ENCODE assay signal across 15 cellular contexts in genomic region chr4:56990109-56990508, GRCh38. TPM values are rescaled to one million over a fixed set of nuclear protein-coding genes. Genes with fewer than 3 reads are reported as not detected.
DNase-seq lines count a peak whose midpoint lies in the region; ATAC-seq, FAIRE-seq and TF ChIP-seq lines count a peak whose summit lies in the region.
"Had no signal": no experiment of that assay in that cellular context is flagged by ENCODE, and none has a peak within 500 bp of the region (broad histone marks: within the 10 kb centered on the region; RNA-seq: fewer than 3 reads in every experiment).

No MANE protein-coding gene starts in this region.

- no peak overlapping the region for H3K4me2 ChIP-seq in K562 (ENCODE audit: insufficient read depth, low read length)
- H3K4me2 ChIP-seq in keratinocyte (ENCODE audit: control insufficient read depth, extremely low read depth, insufficient read depth, low read depth, low read length): no peak overlapping the region
- H3K4me2 ChIP-seq: neural progenitor cell had no signal

- POLR2A ChIA-PET in K562 (lab: Yijun Ruan, JAX): interaction anchor here (5.9 kb wide), 1 partner anchor 11 kb away, joined by 61 read pairs; the partner anchor contains the start of genes NOA1 and POLR2B

- intact Hi-C loops in K562 (cut with micrococcal nuclease): no loop called here

- TF ChIP-seq CTCF in K562 (IDR thresholded peaks at IDR 0.05 in 2 of 3, conservative IDR thresholded peaks at IDR 0.05 in 1 of 3; ENCODE audit: insufficient read depth in 2 of 3, low read depth in 1 of 3, low read length in 3 of 3) (no peak), keratinocyte (optimal IDR thresholded peaks at IDR 0.05 in 1 of 3, IDR thresholded peaks at IDR 0.05 in 1 of 3, conservative IDR thresholded peaks at IDR 0.05 in 1 of 3; ENCODE audit: extremely low read depth in 1 of 3, insufficient read depth in 2 of 3, low read length in 3 of 3) (no peak)

- in situ Hi-C loops in K562 (cut with MboI): no loop called here

- H3K4me3 ChIP-seq in HUES6 (ENCODE audit: low read depth, low read length) (no peak overlapping the region), K562 (no peak overlapping the region), keratinocyte (ENCODE audit: control insufficient read depth in 2 of 3, extremely low read depth in 1 of 3, insufficient read depth in 2 of 3, low read depth in 1 of 3, low read length in 3 of 3) (no peak overlapping the region)
- H3K4me3 ChIP-seq: esophagus muscularis mucosa, lower lobe of right lung, neural progenitor cell, right atrium auricular region, upper lobe of left lung had no signal

- peak; percentile 53 for DNase-seq in EL
- peak in 1 of 4 experiments; percentile 21 for DNase-seq in K562 (ENCODE audit: extremely low read depth in 1 of 4, low spot score in 3 of 4)
- no peak for DNase-seq in keratinocyte (ENCODE audit: low read depth, low spot score)
- DNase-seq in DMS153 (lab: John Stamatoyannopoulos, UW): no peak
- DNase-seq: CD4-positive, alpha-beta T cell; lower lobe of right lung; stimulated activated CD4-positive, alpha-beta T cell treated with anti-CD3 and anti-CD28 coated beads, Interleukin-2, amount 100 ng/mL, for 48 hours; upper lobe of left lung; WERI-Rb-1 had no signal

- no TSS peak for BruUV-seq in K562 (replicated peaks; lab: Mats Ljungman, UMichigan)

- H3K27ac ChIP-seq in HUES6 (ENCODE audit: low read depth, low read length) (0 out of 2 replicates have a peak overlapping the region, but pooled peaks have one; percentile 47), K562 (ENCODE audit: extremely low read depth, low read depth, low read length) (peak overlapping the region; percentile 23; the same call in 1 of the 3 replicates), keratinocyte (ENCODE audit: control insufficient read depth, insufficient read depth, low read length) (peak overlapping the region; percentile 19)
- H3K27ac ChIP-seq: esophagus muscularis mucosa, lower lobe of right lung, neural progenitor cell, right atrium auricular region, upper lobe of left lung, WERI-Rb-1 had no signal

- no peak overlapping the region for H2AFZ ChIP-seq in K562 (ENCODE audit: low read depth, low read length)
- no peak overlapping the region for H2AFZ ChIP-seq in keratinocyte (ENCODE audit: control insufficient read depth, low read length)
- H2AFZ ChIP-seq: neural progenitor cell had no signal

- H3K4me1 ChIP-seq in HUES6 (ENCODE audit: control insufficient read depth, insufficient read depth, low read length) (no peaks in the 10 kb centered on the region), K562 (replicated peaks in 1 of 2; ENCODE audit: control insufficient read depth in 2 of 2, insufficient read depth in 2 of 2, low read length in 2 of 2) (peaks cover 0 to 3% of the 10 kb centered on the region in 2 experiments; a peak in 2 of 5 replicates), keratinocyte (ENCODE audit: control insufficient read depth, extremely low read depth, insufficient read depth, low read length) (peaks cover 7% of the 10 kb centered on the region)
- H3K4me1 ChIP-seq: neural progenitor cell had no signal

- H3K9me3 ChIP-seq in HUES6 (ENCODE audit: control insufficient read depth, insufficient read depth, low read depth, low read length): no peaks in the 10 kb centered on the region
- no peaks in the 10 kb centered on the region for H3K9me3 ChIP-seq in K562 (replicated peaks; ENCODE audit: control insufficient read depth, insufficient read depth, low read depth, low read length)
- H3K9me3 ChIP-seq in keratinocyte (ENCODE audit: control insufficient read depth, low read depth, low read length): no peaks in the 10 kb centered on the region
- H3K9me3 ChIP-seq: esophagus muscularis mucosa, lower lobe of right lung, right atrium auricular region, upper lobe of left lung had no signal

- H3K9ac ChIP-seq in HUES6 (ENCODE audit: low read length) (no peak overlapping the region), K562 (ENCODE audit: insufficient read depth in 1 of 2, low read depth in 2 of 2, low read length in 2 of 2) (no peak overlapping the region), keratinocyte (ENCODE audit: control insufficient read depth, extremely low read depth, insufficient read depth, low read length) (no peak overlapping the region)
- H3K9ac ChIP-seq: neural progenitor cell had no signal

- no peak for TF ChIP-seq POLR2A in K562 (conservative IDR thresholded peaks at IDR 0.05)

- ATAC-seq in K562 (peak; percentile 83), HG03354 (IDR thresholded peaks at IDR 0.05; ENCODE audit: poor library complexity, severe bottlenecking, unreplicated experiment) (no peak), HG03039 (IDR thresholded peaks at IDR 0.05; ENCODE audit: unreplicated experiment) (no peak)
- ATAC-seq: lower lobe of right lung had no signal

- TF ChIP-seq EP300 in K562 (IDR thresholded peaks at IDR 0.05; ENCODE audit: low read length): peak; percentile 19; the same call in 1 of the 2 replicates

- no peaks in the 10 kb centered on the region for H4K20me1 ChIP-seq in K562 (replicated peaks; ENCODE audit: control insufficient read depth, insufficient read depth, low read length)
- no peaks in the 10 kb centered on the region for H4K20me1 ChIP-seq in keratinocyte (ENCODE audit: control insufficient read depth, extremely low read depth, insufficient read depth, low read length)

- H3K36me3 ChIP-seq in HUES6 (ENCODE audit: control insufficient read depth, insufficient read depth, low read length): peaks cover 87% of the 10 kb centered on the region
- peaks cover 91% of the 10 kb centered on the region for H3K36me3 ChIP-seq in K562 (ENCODE audit: control insufficient read depth, insufficient read depth, low read length)
- H3K36me3 ChIP-seq in keratinocyte (ENCODE audit: control insufficient read depth in 2 of 2, extremely low read depth in 1 of 2, insufficient read depth in 2 of 2, low read length in 2 of 2): peaks cover 18 to 22% of the 10 kb centered on the region in 2 experiments

- FAIRE-seq in K562 (lab: Jason Lieb, UNC) (no peak), keratinocyte (lab: Jason Lieb, UNC) (no peak)

- dilution Hi-C loops in keratinocyte (cut with MboI; ENCODE audit: extremely low pct_ligation_motif_present, low sequenced_read_pairs): no loop called here

- H3K79me2 ChIP-seq in K562 (ENCODE audit: control insufficient read depth, insufficient read depth, low read length): peaks cover 67% of the 10 kb centered on the region
- peaks cover 72% of the 10 kb centered on the region for H3K79me2 ChIP-seq in keratinocyte (ENCODE audit: control insufficient read depth, insufficient read depth, low read length)

- CTCF ChIA-PET in K562 (lab: Yijun Ruan, JAX; ENCODE audit: low intra/inter-chr PET ratio): no interaction called here

- no peaks in the 10 kb centered on the region for H3K27me3 ChIP-seq in HUES6 (ENCODE audit: control insufficient read depth, insufficient read depth, low read length)
- no peaks in the 10 kb centered on the region for H3K27me3 ChIP-seq in K562 (ENCODE audit: control insufficient read depth in 2 of 2, insufficient read depth in 2 of 2, low read length in 2 of 2)
- H3K27me3 ChIP-seq in keratinocyte (ENCODE audit: control insufficient read depth, extremely low read depth, insufficient read depth, low read length): no peaks in the 10 kb centered on the region
- H3K27me3 ChIP-seq: esophagus muscularis mucosa, neural progenitor cell, right atrium auricular region, upper lobe of left lung had no signal

- H3K9me1 ChIP-seq in K562 (ENCODE audit: control insufficient read depth, insufficient read depth, low read length): no peaks in the 10 kb centered on the region
- H3K9me1 ChIP-seq in keratinocyte (ENCODE audit: control insufficient read depth, extremely low read depth, insufficient read depth, low read length): no peaks in the 10 kb centered on the region

- WGBS in K562 (ENCODE audit: insufficient coverage, low coverage, missing lambda C conversion rate): 93% methylated on average over 2 of the region's 2 CpGs

- no peak for TF ChIP-seq RAD21 in K562 (CRISPR knock-in tag; conservative IDR thresholded peaks at IDR 0.05 in 1 of 2, IDR thresholded peaks at IDR 0.05 in 1 of 2)

RNA-seq across cellular contexts. Expression of gene POLR2B, which starts 11.4 kb away (rescaled TPM):
- 125 and 404 TPM in 2 replicates for total RNA-seq in K562 (2011; cell fraction: chromatin; rRNA removed; ENCODE audit: low replicate concordance)
- 50.9 and 59.2 TPM in 2 replicates for total RNA-seq in K562 (2011; cell fraction: nucleolus; rRNA removed)
- total RNA-seq in K562 (2011; cell fraction: nucleoplasm; rRNA removed): 92.2 and 102 TPM in 2 replicates
- total RNA-seq in K562 (2014; rRNA removed) (118 and 142 TPM in 2 replicates), K562 (2014; rRNA removed; fragmentation: Illumina TruSeq; extraction: Trizol) (158 and 177 TPM in 2 replicates), K562 (2015; rRNA removed; fragmentation: Illumina TruSeq; extraction: Trizol) (143 and 154 TPM in 2 replicates), K562 (2021) (134 TPM in 2 replicates)
- polyA plus RNA-seq in K562 (2011; rRNA removed) (192 and 208 TPM in 2 replicates), K562 (2014; fragmentation: Illumina TruSeq; extraction: Trizol) (136 and 140 TPM in 2 replicates), K562 (2014; fragmentation: Nextera tagmentation; extraction: Ambion mirVana) (100 to 1,000 TPM in 1 of 2 experiments, 10 to 100 TPM in 1; 60.9 to 108 TPM), K562 (2014; rRNA removed) (128 and 147 TPM in 2 replicates), keratinocyte (86.7 to 153 TPM (median 110 TPM) in 3 replicates)
- polyA plus RNA-seq in K562 (2011; cell fraction: cytosol; rRNA removed): 43.2 and 88.2 TPM in 2 replicates
- 195 and 415 TPM in 2 replicates for polyA plus RNA-seq in K562 (2011; cell fraction: nucleus; rRNA removed)
- 92.3 and 108 TPM in 2 replicates for polyA plus RNA-seq in K562 (2012)
- polyA minus RNA-seq in K562 (2011; rRNA and poly(A)+ RNA removed): 237 and 245 TPM in 2 replicates
- polyA minus RNA-seq in K562 (2011; cell fraction: cytosol; rRNA and poly(A)+ RNA removed): 61.9 and 62.2 TPM in 2 replicates
- polyA minus RNA-seq in K562 (2011; cell fraction: nucleus; rRNA and poly(A)+ RNA removed): 61.3 and 147 TPM in 2 replicates
- 293 TPM for polyA plus RNA-seq in keratinocyte (2011; ENCODE audit: low read depth)
- 43.1 and 82.7 TPM in 2 replicates for polyA plus RNA-seq in keratinocyte (2011; cell fraction: cytosol; rRNA removed)
- polyA plus RNA-seq in keratinocyte (2011; cell fraction: nucleus; rRNA removed): 180 and 261 TPM in 2 replicates
- polyA plus RNA-seq in keratinocyte (2012; ENCODE audit: low replicate concordance): 67.3 and 87.7 TPM in 2 replicates
- polyA minus RNA-seq in keratinocyte: 28.8 to 128 TPM (median 69.8 TPM) in 3 replicates
- polyA minus RNA-seq in keratinocyte (2011; cell fraction: cytosol; rRNA and poly(A)+ RNA removed): 43.2 TPM
- 75.8 and 129 TPM in 2 replicates for polyA minus RNA-seq in keratinocyte (2011; cell fraction: nucleus; rRNA and poly(A)+ RNA removed)

RNA-seq across cellular contexts. Expression of gene NOA1, which starts 12.7 kb away (rescaled TPM):
- 7.9 and 14.0 TPM in 2 replicates for total RNA-seq in K562 (2011; cell fraction: chromatin; rRNA removed; ENCODE audit: low replicate concordance)
- 14.3 and 17.8 TPM in 2 replicates for total RNA-seq in K562 (2011; cell fraction: nucleolus; rRNA removed)
- total RNA-seq in K562 (2011; cell fraction: nucleoplasm; rRNA removed): 11.2 and 12.8 TPM in 2 replicates
- total RNA-seq in K562 (2014; rRNA removed) (26.6 and 28.2 TPM in 2 replicates), K562 (2014; rRNA removed; fragmentation: Illumina TruSeq; extraction: Trizol) (11.9 and 12.3 TPM in 2 replicates), K562 (2015; rRNA removed; fragmentation: Illumina TruSeq; extraction: Trizol) (13.5 and 14.7 TPM in 2 replicates), K562 (2021) (25.4 and 25.7 TPM in 2 replicates)
- polyA plus RNA-seq in K562 (2011; rRNA removed) (16.7 and 21.4 TPM in 2 replicates), K562 (2014; fragmentation: Illumina TruSeq; extraction: Trizol) (16.5 and 17.4 TPM in 2 replicates), K562 (2014; fragmentation: Nextera tagmentation; extraction: Ambion mirVana) (1 to 10 TPM; 2.6 to 3.9 TPM), K562 (2014; rRNA removed) (22.1 and 24.6 TPM in 2 replicates), keratinocyte (12.9 to 15.5 TPM (median 14.2 TPM) in 3 replicates)
- polyA plus RNA-seq in K562 (2011; cell fraction: cytosol; rRNA removed): 19.8 and 26.9 TPM in 2 replicates
- 12.2 and 14.7 TPM in 2 replicates for polyA plus RNA-seq in K562 (2011; cell fraction: nucleus; rRNA removed)
- 14.5 and 32.7 TPM in 2 replicates for polyA plus RNA-seq in K562 (2012)
- 16.5 and 21.0 TPM in 2 replicates for polyA minus RNA-seq in K562 (2011; rRNA and poly(A)+ RNA removed)
- 12.8 and 14.0 TPM in 2 replicates for polyA minus RNA-seq in K562 (2011; cell fraction: cytosol; rRNA and poly(A)+ RNA removed)
- polyA minus RNA-seq in K562 (2011; cell fraction: nucleus; rRNA and poly(A)+ RNA removed): 11.0 and 15.3 TPM in 2 replicates
- polyA plus RNA-seq in keratinocyte (2011; ENCODE audit: low read depth): 14.2 TPM
- 14.1 and 17.6 TPM in 2 replicates for polyA plus RNA-seq in keratinocyte (2011; cell fraction: cytosol; rRNA removed)
- 11.5 and 12.8 TPM in 2 replicates for polyA plus RNA-seq in keratinocyte (2011; cell fraction: nucleus; rRNA removed)
- polyA plus RNA-seq in keratinocyte (2012; ENCODE audit: low replicate concordance): 10.5 and 13.5 TPM in 2 replicates
- polyA minus RNA-seq in keratinocyte: 6.8 to 7.6 TPM (median 6.9 TPM) in 3 replicates
- polyA minus RNA-seq in keratinocyte (2011; cell fraction: cytosol; rRNA and poly(A)+ RNA removed): 14.8 TPM
- 8.2 and 8.6 TPM in 2 replicates for polyA minus RNA-seq in keratinocyte (2011; cell fraction: nucleus; rRNA and poly(A)+ RNA removed)
